18 cellular contexts compared by ENCODE assay signal in the genomic region with DNA sequence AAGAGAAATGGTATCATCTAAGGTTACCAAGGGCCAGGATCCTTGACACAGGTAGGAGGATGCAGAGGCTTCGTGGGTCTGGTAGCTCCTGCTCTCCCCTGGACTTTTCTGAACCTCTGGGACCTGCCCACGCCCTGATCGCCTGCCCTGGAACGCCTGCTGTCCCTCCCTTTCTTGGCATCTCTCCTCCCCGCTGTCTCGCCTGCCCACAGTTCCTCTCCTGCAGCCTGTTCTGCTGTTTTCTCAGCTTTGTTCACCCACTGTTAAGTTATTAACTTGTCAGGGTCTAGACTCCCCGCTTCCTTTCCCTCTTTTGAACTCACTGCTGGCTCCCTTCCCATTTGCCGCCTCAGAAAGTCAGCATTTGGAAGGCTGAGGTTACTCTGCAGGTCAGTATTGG. TPM values are rescaled to one million over a fixed set of nuclear protein-coding genes. Genes with fewer than 3 reads are reported as not detected.
DNase-seq lines count a peak whose midpoint lies in the region; ATAC-seq, FAIRE-seq and TF ChIP-seq lines count a peak whose summit lies in the region.
"Had no signal": no experiment of that assay in that cellular context is flagged by ENCODE, and none has a peak within 500 bp of the region (broad histone marks: within the 10 kb centered on the region; RNA-seq: fewer than 3 reads in every experiment).

No MANE protein-coding gene starts in this region.

- FAIRE-seq in HepG2 (lab: Jason Lieb, UNC) (no peak), small intestine (lab: Jason Lieb, UNC) (no peak)
- FAIRE-seq: colon, TTC549 had no signal

- peaks cover 9% of the 10 kb centered on the region for H3K9me3 Mint-ChIP-seq in glutamatergic neuron (ENCODE audit: unreplicated experiment)
- H3K9me3 Mint-ChIP-seq: activated naive CD4-positive, alpha-beta T cell treated with anti-CD3 and anti-CD28 coated beads, Interleukin-2, amount 50 U/mL, for 72 hours had no signal

- no peak overlapping the region for H3K4me3 Mint-ChIP-seq in glutamatergic neuron (ENCODE audit: unreplicated experiment)

- H3K9me3 ChIP-seq in HepG2 (ENCODE audit: low read length) (no peaks in the 10 kb centered on the region), small intestine (ENCODE audit: control insufficient read depth, low read depth) (no peaks in the 10 kb centered on the region)
- H3K9me3 ChIP-seq: BLaER1 treated with 17β-estradiol and CSF1 and Interleukin-3, amounts not matched to agents 10 nM and 100 nM; esophagus squamous epithelium; MG63; SJCRH30; tibial nerve had no signal

- POLR2A ChIA-PET in HepG2 (lab: Yijun Ruan, JAX) = no interaction called here
- POLR2A ChIA-PET in GM10248 (lab: Yijun Ruan, JAX) = no interaction called here

- intact Hi-C loops in HepG2 (cut with micrococcal nuclease; ENCODE audit: unreplicated experiment) = no loop called here

- peaks cover 11% of the 10 kb centered on the region for H3K27me3 Mint-ChIP-seq in glutamatergic neuron (ENCODE audit: unreplicated experiment)

- no peaks in the 10 kb centered on the region for H3K79me2 ChIP-seq in HepG2 (ENCODE audit: insufficient read depth, low read length)
- H3K79me2 ChIP-seq: hepatocyte had no signal

- H3K4me2 ChIP-seq in HepG2 (ENCODE audit: low read depth, low read length) = no peak overlapping the region; the same call in 1 of the 2 replicates
- H3K4me2 ChIP-seq: BLaER1 treated with 17β-estradiol and CSF1 and Interleukin-3, amounts not matched to agents 10 nM and 100 nM; hepatocyte had no signal

- no peak overlapping the region for H2AFZ ChIP-seq in HepG2 (ENCODE audit: low read length)
- H2AFZ ChIP-seq: hepatocyte had no signal

- no peak overlapping the region for H3K4me3 ChIP-seq in astrocyte of the spinal cord (ENCODE audit: low read depth, low read length)
- no peak overlapping the region for H3K4me3 ChIP-seq in HepG2 (replicated peaks in 1 of 3; ENCODE audit: insufficient read depth in 1 of 3, low read depth in 2 of 3, low read length in 3 of 3)
- H3K4me3 ChIP-seq in small intestine (ENCODE audit: low read depth in 1 of 2, low read length in 2 of 2) = no peak overlapping the region
- H3K4me3 ChIP-seq: BLaER1 treated with 17β-estradiol and CSF1 and Interleukin-3, amounts not matched to agents 10 nM and 100 nM; esophagus squamous epithelium; hepatocyte; MG63; SJCRH30; tibial nerve had no signal

- BruUV-seq in HepG2 (replicated peaks; lab: Mats Ljungman, UMichigan) = no TSS peak

- H3K4me1 Mint-ChIP-seq in glutamatergic neuron (ENCODE audit: low read depth, unreplicated experiment) = peaks cover 52% of the 10 kb centered on the region

- no peak for TF ChIP-seq RAD21 in HepG2 (CRISPR knock-in tag; IDR thresholded peaks at IDR 0.05)

- peak; percentile 26 to 48 for DNase-seq in Kasumi-1 (lab: John Stamatoyannopoulos, UW)
- DNase-seq in astrocyte of the spinal cord (ENCODE audit: low read depth, low spot score) = peak; percentile 71
- DNase-seq in HepG2 (ENCODE audit: low spot score) = no peak
- peak; percentile 73 for DNase-seq in small intestine
- no peak for DNase-seq in NCI-H1105 (lab: John Stamatoyannopoulos, UW)
- no peak for DNase-seq in glutamatergic neuron
- no peak for DNase-seq in GM10248 (ENCODE audit: extremely low spot score)
- DNase-seq: DMS79, esophagus squamous epithelium, HCEC 1CT, MG63, SJCRH30 had no signal

- H3K4me1 ChIP-seq in HepG2 (ENCODE audit: insufficient read depth, low read length) (peaks cover 25% of the 10 kb centered on the region), small intestine (ENCODE audit: control insufficient read depth in 2 of 2, insufficient read depth in 1 of 2, low read depth in 1 of 2, low read length in 1 of 2) (no peaks in the 10 kb centered on the region)
- H3K4me1 ChIP-seq: SJCRH30 had no signal

- ATAC-seq in HepG2 = peak; percentile 40
- ATAC-seq: activated naive CD4-positive, alpha-beta T cell treated with anti-CD3 and anti-CD28 coated beads, Interleukin-2, amount 50 U/mL, for 72 hours had no signal

- no peak overlapping the region for H3K27ac Mint-ChIP-seq in glutamatergic neuron (ENCODE audit: unreplicated experiment)
- H3K27ac Mint-ChIP-seq: activated naive CD4-positive, alpha-beta T cell treated with anti-CD3 and anti-CD28 coated beads, Interleukin-2, amount 50 U/mL, for 72 hours had no signal

- TF ChIP-seq EP300 in HepG2 (IDR thresholded peaks at IDR 0.05; ENCODE audit: low read depth in 2 of 2, low read length in 2 of 2) (no peak), HepG2 (CRISPR knock-in tag; IDR thresholded peaks at IDR 0.05; ENCODE audit: borderline replicate concordance) (no peak)

- H3K36me3 Mint-ChIP-seq in glutamatergic neuron (ENCODE audit: unreplicated experiment) = peaks cover 12% of the 10 kb centered on the region
- H3K36me3 Mint-ChIP-seq: activated naive CD4-positive, alpha-beta T cell treated with anti-CD3 and anti-CD28 coated beads, Interleukin-2, amount 50 U/mL, for 72 hours had no signal

- CTCF ChIA-PET in HepG2 (lab: Yijun Ruan, JAX; ENCODE audit: low intra/inter-chr PET ratio, low total read pairs) (no interaction called here), GM10248 (lab: Yijun Ruan, JAX) (no interaction called here)

- H3K27me3 ChIP-seq in HepG2 (ENCODE audit: control insufficient read depth in 1 of 2, insufficient read depth in 2 of 2, low read length in 2 of 2) (no peaks in the 10 kb centered on the region), small intestine (ENCODE audit: control insufficient read depth in 2 of 2, insufficient read depth in 2 of 2, low read length in 2 of 2) (no peaks in the 10 kb centered on the region)
- H3K27me3 ChIP-seq: BLaER1 treated with 17β-estradiol and CSF1 and Interleukin-3, amounts not matched to agents 10 nM and 100 nM; hepatocyte; MG63; tibial nerve had no signal

- no peak overlapping the region for H3K9ac ChIP-seq in HepG2 (ENCODE audit: insufficient read depth, low read depth, low read length)
- H3K9ac ChIP-seq: BLaER1 treated with 17β-estradiol and CSF1 and Interleukin-3, amounts not matched to agents 10 nM and 100 nM had no signal

- no peaks in the 10 kb centered on the region for H4K20me1 ChIP-seq in HepG2 (ENCODE audit: insufficient read depth, low read length)
- H4K20me1 ChIP-seq: BLaER1 treated with 17β-estradiol and CSF1 and Interleukin-3, amounts not matched to agents 10 nM and 100 nM had no signal

- 3% methylated on average over 8 of the region's 8 CpGs for WGBS in HepG2 (ENCODE audit: low lambda C conversion rate)
- WGBS in small intestine, 3 donors = 7 to 44% (median 31%) methylated on average over 8 of the region's 8 CpGs

- no peaks in the 10 kb centered on the region for H3K36me3 ChIP-seq in HepG2 (replicated peaks in 1 of 2; ENCODE audit: control insufficient read depth in 1 of 2, insufficient read depth in 2 of 2, low read length in 2 of 2)
- no peaks in the 10 kb centered on the region for H3K36me3 ChIP-seq in small intestine (ENCODE audit: control insufficient read depth in 2 of 2, insufficient read depth in 2 of 2, low read length in 2 of 2)
- H3K36me3 ChIP-seq: BLaER1 treated with 17β-estradiol and CSF1 and Interleukin-3, amounts not matched to agents 10 nM and 100 nM; esophagus squamous epithelium; MG63; SJCRH30 had no signal

- TF ChIP-seq CTCF in astrocyte of the spinal cord (IDR thresholded peaks at IDR 0.05; ENCODE audit: low read depth, low read length) = no peak
- no peak for TF ChIP-seq CTCF in HepG2 (CRISPR knock-in tag; IDR thresholded peaks at IDR 0.05)
- no peak for TF ChIP-seq CTCF in glutamatergic neuron (IDR thresholded peaks at IDR 0.05; ENCODE audit: partially characterized antibody, unreplicated experiment)
- no peak for TF ChIP-seq CTCF in GM10248 (IDR thresholded peaks at IDR 0.05; ENCODE audit: control extremely low read depth, extremely low read depth, low read depth, missing control alignments)

- H3K27ac ChIP-seq in HepG2 (ENCODE audit: extremely low read length, insufficient read depth, low read length) (no peak overlapping the region), small intestine (ENCODE audit: low read depth in 1 of 2, low read length in 1 of 2) (no peak overlapping the region)
- H3K27ac ChIP-seq: BLaER1 treated with 17β-estradiol and CSF1 and Interleukin-3, amounts not matched to agents 10 nM and 100 nM; hepatocyte; SJCRH30; tibial nerve had no signal

- no peak for TF ChIP-seq POLR2A in HepG2 (IDR thresholded peaks at IDR 0.05; ENCODE audit: insufficient read depth in 1 of 2, low read depth in 2 of 2, low read length in 2 of 2)

- in situ Hi-C loops in astrocyte of the spinal cord (cut with HindIII; ENCODE audit: low sequenced_read_pairs) = no loop called here
- in situ Hi-C loops in HepG2 (cut with HindIII; ENCODE audit: extremely low pct_ligation_motif_present, low pct_unique_long_range_greater_than_20kb) = no loop called here

TF ChIP-seq in HepG2, 621 proteins besides CTCF, POLR2A, EP300 and RAD21 (continues in another document):
- TF ChIP-seq YEATS4 (CRISPR knock-in tag; IDR thresholded peaks at IDR 0.05; ENCODE audit: borderline replicate concordance) (no peak), ZNF781 (CRISPR knock-in tag; IDR thresholded peaks at IDR 0.05; ENCODE audit: borderline replicate concordance, not compliant biosample characterization) (no peak)

RNA-seq across cellular contexts. Expression of gene SERP2, which starts 19.8 kb away (rescaled TPM):
- total RNA-seq in HepG2 (2016; rRNA removed; fragmentation: Illumina TruSeq; extraction: Trizol) = not detected in 2 replicates
- not detected in 2 replicates for total RNA-seq in HepG2 (2016; cell fraction: cytosol; rRNA removed; fragmentation: Illumina TruSeq; extraction: Trizol; ENCODE audit: low read depth)
- total RNA-seq in HepG2 (2016; cell fraction: insoluble cytoplasmic fraction; rRNA removed; fragmentation: Illumina TruSeq; extraction: Trizol) = not detected in 2 replicates
- not detected in 2 replicates for total RNA-seq in HepG2 (2016; cell fraction: membrane; rRNA removed; fragmentation: Illumina TruSeq; extraction: Trizol)
- not detected in 2 replicates for total RNA-seq in HepG2 (2016; cell fraction: nucleus; rRNA removed; fragmentation: Illumina TruSeq; extraction: Trizol)
- polyA plus RNA-seq in HepG2 (2011; rRNA removed) = not detected in 2 replicates
- not detected in 2 replicates for polyA plus RNA-seq in HepG2 (2011; cell fraction: cytosol; rRNA removed)
- not detected in 2 replicates for polyA plus RNA-seq in HepG2 (2011; cell fraction: nucleus; rRNA removed)
- polyA plus RNA-seq in HepG2 (2012) = not detected in 2 replicates
- polyA plus RNA-seq in HepG2 (2016; cell fraction: cytosol; fragmentation: Illumina TruSeq; extraction: Trizol; ENCODE audit: low read depth) = not detected in 2 replicates
- not detected in 2 replicates for polyA plus RNA-seq in HepG2 (2016; cell fraction: insoluble cytoplasmic fraction; fragmentation: Illumina TruSeq; extraction: Trizol; ENCODE audit: low read depth)
- not detected in 2 replicates for polyA plus RNA-seq in HepG2 (2016; cell fraction: membrane; fragmentation: Illumina TruSeq; extraction: Trizol; ENCODE audit: low read depth)
- polyA plus RNA-seq in HepG2 (2016; cell fraction: nucleus; fragmentation: Illumina TruSeq; extraction: Trizol; ENCODE audit: insufficient read depth, low read depth) = not detected in 2 replicates
- polyA minus RNA-seq in HepG2 (2011; rRNA and poly(A)+ RNA removed; ENCODE audit: low replicate concordance) = not detected in 2 replicates
- polyA minus RNA-seq in HepG2 (2011; cell fraction: cytosol; rRNA and poly(A)+ RNA removed) = not detected in 2 replicates
- polyA minus RNA-seq in HepG2 (2011; cell fraction: nucleus; rRNA and poly(A)+ RNA removed) = not detected in 2 replicates
- 10 to 100 TPM in 2 of 3 donors, 1 to 10 TPM in 1; 4.9 to 12.3 (median 10.5) TPM for polyA plus RNA-seq in small intestine
- 22.3 TPM for total RNA-seq in glutamatergic neuron (ENCODE audit: unreplicated experiment)
- total RNA-seq: SJCRH30 had no signal

Comparison
In these comparisons a context has a peak if more than half of its experiments do, and no peak if none do; other contexts are left out.
1. DNase-seq: peak in Kasumi-1 (2 of 2), astrocyte of the spinal cord (single experiment) and small intestine (single experiment); none in HepG2 (single experiment), NCI-H1105 (single experiment), glutamatergic neuron (single experiment) and GM10248 (single experiment).
2. RNA of gene SERP2, which starts 19.8 kb away (total RNA-seq): 22.3 TPM in glutamatergic neuron (single experiment); not detected in HepG2; every median in the first group is over 10 times any median in the second.